In the genomic region with DNA sequence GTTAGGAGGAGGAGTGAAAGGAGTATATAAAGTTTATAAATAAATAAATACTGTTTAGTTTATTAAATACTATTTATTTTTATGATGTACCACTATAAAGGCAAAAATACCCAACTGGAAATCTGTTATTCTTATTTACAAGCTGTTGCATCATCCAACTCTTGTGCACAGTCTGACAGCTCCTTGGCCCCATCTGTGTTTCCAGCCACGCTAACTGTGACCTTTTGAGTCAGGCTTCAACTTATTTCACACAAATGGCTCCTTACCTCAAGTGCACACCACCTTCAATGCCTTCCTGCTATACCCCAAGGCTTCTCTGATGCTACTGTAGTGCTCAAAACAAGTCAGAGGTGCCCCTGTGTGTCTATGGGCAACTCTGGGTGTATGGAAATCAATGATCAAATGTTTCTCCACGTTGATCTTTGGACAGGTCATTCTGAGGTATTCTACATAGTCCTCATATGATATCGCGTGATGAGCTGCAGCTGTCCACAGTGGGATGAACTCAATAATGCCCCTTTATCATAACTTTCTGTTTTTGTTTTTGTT, we compare ENCODE assay signal across 27 cellular contexts.
DNase-seq lines count a peak whose midpoint lies in the region; ATAC-seq, FAIRE-seq and TF ChIP-seq lines count a peak whose summit lies in the region.
"Had no signal": no experiment of that assay in that cellular context is flagged by ENCODE, and none has a peak within 500 bp of the region (broad histone marks: within the 10 kb centered on the region; RNA-seq: fewer than 3 reads in every experiment).

No MANE protein-coding gene starts in this region.

- no peak for ATAC-seq in HG03342 (IDR thresholded peaks at IDR 0.05; ENCODE audit: unreplicated experiment)
- ATAC-seq: activated CD4-positive, alpha-beta T cell treated with anti-CD3 and anti-CD28 coated beads for 36 hours; foreskin keratinocyte; lower lobe of right lung; mucosa of descending colon; natural killer cell treated with Interleukin-12 subunit alpha and Interleukin-12 subunit beta and Interleukin-15 and Interleukin-18, amount 100 ng/mL, for 72 hours had no signal

- no peak for TF ChIP-seq CTCF in cardiac fibroblast (IDR thresholded peaks at IDR 0.05; ENCODE audit: low read depth, low read length)

- peak; percentile 6 for DNase-seq in EL
- peak; percentile 13 for DNase-seq in NAMALWA (ENCODE audit: low spot score)
- DNase-seq in cardiac fibroblast (ENCODE audit: low read depth in 2 of 2), result peak; percentile 45 to 77
- DNase-seq in iris pigment epithelial cell (ENCODE audit: low read depth), result peak; percentile 28
- no peak for DNase-seq in GM19239 (ENCODE audit: insufficient read length, low spot score)
- DNase-seq in NCI-H345 (lab: John Stamatoyannopoulos, UW), result no peak
- DNase-seq: activated CD4-positive, alpha-beta T cell treated with anti-CD3 and anti-CD28 coated beads for 36 hours; activated gamma-delta T cell; activated naive CD8-positive, alpha-beta T cell treated with anti-CD3 and anti-CD28 coated beads, Interleukin-2, amount 10 ng/mL, durations not matched to agents 7 days and 5 days; activated T-cell treated with anti-CD3 and anti-CD28 coated beads, Interleukin-2, amount 50 U/mL, for 1 hour; cerebellar nuclear complex; DMS79; dorsolateral prefrontal cortex; foreskin keratinocyte; heart right ventricle; lower lobe of right lung; mucosa of descending colon; NCI-H1092 treated with DMSO at 0.1 percent for 48 hours; NCI-H187; NCI-H226; SK-N-SH; small intestine; T-helper 2 cell had no signal

- FAIRE-seq in GM19239 (lab: Jason Lieb, UNC), result no peak
- FAIRE-seq: small intestine had no signal

- no peak overlapping the region for H3K4me3 ChIP-seq in cardiac fibroblast (replicated peaks in 1 of 2; ENCODE audit: low read depth in 2 of 2, low read length in 2 of 2)
- H3K4me3 ChIP-seq: BLaER1, dorsolateral prefrontal cortex, heart right ventricle, lower lobe of right lung, mucosa of descending colon, tibial nerve had no signal

Comparison
In these comparisons a context has a peak if more than half of its experiments do, and no peak if none do; other contexts are left out.
1. DNase-seq: peak in EL (single experiment), NAMALWA (single experiment), cardiac fibroblast (2 of 2) and iris pigment epithelial cell (single experiment); none in GM19239 (single experiment) and NCI-H345 (single experiment).